In genomic region chr10:43557214-43557613, GRCh38 we compare ENCODE assay signal across 20 cellular contexts. TPM values are rescaled to one million over a fixed set of nuclear protein-coding genes. Genes with fewer than 3 reads are reported as not detected.
DNase-seq lines count a peak whose midpoint lies in the region; ATAC-seq and TF ChIP-seq lines count a peak whose summit lies in the region.
"Had no signal": no experiment of that assay in that cellular context is flagged by ENCODE, and none has a peak within 500 bp of the region (broad histone marks: within the 10 kb centered on the region; RNA-seq: fewer than 3 reads in every experiment).

No MANE protein-coding gene starts in this region.

- H3K27ac ChIP-seq in mammary epithelial cell (ENCODE audit: insufficient read depth, low read depth, low read length), result no peak overlapping the region
- H3K27ac ChIP-seq in HEK293 (ENCODE audit: extremely low read depth, low read depth, low read length), result no peak overlapping the region
- H3K27ac ChIP-seq in mesendoderm (ENCODE audit: low read depth, low read length), result no peak overlapping the region
- H3K27ac ChIP-seq: 22Rv1; A549; BLaER1 treated with 17β-estradiol and CSF1 and Interleukin-3, amounts not matched to agents 10 nM and 100 nM; C4-2B had no signal

- dilution Hi-C loops in mammary epithelial cell (cut with HindIII; ENCODE audit: low sequenced_read_pairs), result no loop called here

- no peaks in the 10 kb centered on the region for H4K20me1 ChIP-seq in mammary epithelial cell (ENCODE audit: insufficient read depth, low read length)
- H4K20me1 ChIP-seq: BLaER1 treated with 17β-estradiol and CSF1 and Interleukin-3, amounts not matched to agents 10 nM and 100 nM had no signal

- no peak for TF ChIP-seq CTCF in MCF 10A (IDR thresholded peaks at IDR 0.05; ENCODE audit: unreplicated experiment)
- TF ChIP-seq CTCF in mammary epithelial cell (conservative IDR thresholded peaks at IDR 0.05 in 1 of 2, IDR thresholded peaks at IDR 0.05 in 1 of 2; ENCODE audit: extremely low read depth in 1 of 2, insufficient read depth in 1 of 2, low read depth in 1 of 2, low read length in 2 of 2), result no peak
- no peak for TF ChIP-seq CTCF in HEK293 (tag by site-specific recombination; IDR thresholded peaks at IDR 0.05)

- H3K4me1 Mint-ChIP-seq in MCF 10A (ENCODE audit: insufficient read depth, unreplicated experiment), result no peaks in the 10 kb centered on the region
- H3K4me1 Mint-ChIP-seq in stimulated activated memory B cell treated with anti-CD40 and anti-IgM and Interleukin-4, amounts not matched to agents 10 μg/mL and 1 μg/mL and 100 μg/mL, for 72 hours, result no peaks in the 10 kb centered on the region
- H3K4me1 Mint-ChIP-seq: B cell had no signal

- no peak overlapping the region for H3K4me3 Mint-ChIP-seq in MCF 10A (ENCODE audit: unreplicated experiment)
- no peak overlapping the region for H3K4me3 Mint-ChIP-seq in stimulated activated memory B cell treated with anti-CD40 and anti-IgM and Interleukin-4, amounts not matched to agents 10 μg/mL and 1 μg/mL and 100 μg/mL, for 72 hours
- H3K4me3 Mint-ChIP-seq: B cell; CD4-positive, alpha-beta T cell; CD8-positive, alpha-beta T cell had no signal

- peaks cover 27% of the 10 kb centered on the region for H3K36me3 Mint-ChIP-seq in MCF 10A (ENCODE audit: insufficient read depth, unreplicated experiment)
- H3K36me3 Mint-ChIP-seq in stimulated activated memory B cell treated with anti-CD40 and anti-IgM and Interleukin-4, amounts not matched to agents 10 μg/mL and 1 μg/mL and 100 μg/mL, for 72 hours, result peaks cover 80% of the 10 kb centered on the region

- H3K4me2 ChIP-seq in mammary epithelial cell (ENCODE audit: insufficient read depth, low read depth, low read length), result no peak overlapping the region
- H3K4me2 ChIP-seq in mesendoderm (ENCODE audit: low read length), result no peak overlapping the region
- H3K4me2 ChIP-seq: A549 had no signal

- no peak overlapping the region for H3K23ac ChIP-seq in mesendoderm (ENCODE audit: low read length)

- no peaks in the 10 kb centered on the region for H3K27me3 ChIP-seq in mammary epithelial cell (ENCODE audit: insufficient read depth, low read length)
- H3K27me3 ChIP-seq in adipocyte (replicated peaks; ENCODE audit: control insufficient read depth, insufficient read depth, low read length), result no peaks in the 10 kb centered on the region
- no peaks in the 10 kb centered on the region for H3K27me3 ChIP-seq in mesendoderm (ENCODE audit: insufficient read depth, low read length, poor library complexity)
- H3K27me3 ChIP-seq: BLaER1 treated with 17β-estradiol and CSF1 and Interleukin-3, amounts not matched to agents 10 nM and 100 nM had no signal

- H3K9ac ChIP-seq in mammary epithelial cell (ENCODE audit: insufficient read depth, low read length) (no peak overlapping the region), adipocyte (ENCODE audit: low read length) (no peak overlapping the region), mesendoderm (ENCODE audit: low read length) (no peak overlapping the region)
- H3K9ac ChIP-seq: BLaER1 treated with 17β-estradiol and CSF1 and Interleukin-3, amounts not matched to agents 10 nM and 100 nM had no signal

- H2BK5ac ChIP-seq in mesendoderm (ENCODE audit: low read length), result no peak overlapping the region

- H3K27ac Mint-ChIP-seq in MCF 10A (ENCODE audit: low read depth, unreplicated experiment), result no peak overlapping the region
- H3K27ac Mint-ChIP-seq in stimulated activated memory B cell treated with anti-CD40 and anti-IgM and Interleukin-4, amounts not matched to agents 10 μg/mL and 1 μg/mL and 100 μg/mL, for 72 hours, result no peak overlapping the region
- H3K27ac Mint-ChIP-seq: B cell; CD4-positive, alpha-beta T cell; CD8-positive, alpha-beta T cell had no signal

- TSS peak; percentile 26 for BruUV-seq in MCF 10A (replicated peaks; lab: Mats Ljungman, UMichigan)
- BruUV-seq in mammary epithelial cell (replicated peaks; lab: Mats Ljungman, UMichigan), result no TSS peak

- no peaks in the 10 kb centered on the region for H3K36me3 ChIP-seq in mammary epithelial cell (ENCODE audit: insufficient read depth, low read length)
- peaks cover 4 to 43% of the 10 kb centered on the region in 2 experiments; a peak in 2 of 3 replicates for H3K36me3 ChIP-seq in HEK293 (ENCODE audit: control insufficient read depth in 2 of 2, insufficient read depth in 1 of 2, low read length in 2 of 2)
- H3K36me3 ChIP-seq in adipocyte (ENCODE audit: control insufficient read depth, insufficient read depth, low read length, severe bottlenecking), result peaks cover 45% of the 10 kb centered on the region
- peaks cover 10% of the 10 kb centered on the region for H3K36me3 ChIP-seq in mesendoderm (ENCODE audit: control insufficient read depth, insufficient read depth, low read length)

- WGBS in mammary epithelial cell (ENCODE audit: low coverage, missing lambda C conversion rate), result 56% methylated on average over 3 of the region's 4 CpGs
- WGBS in mesendoderm (ENCODE audit: extremely low coverage, insufficient coverage, low lambda C conversion rate), result no CpG with 5 or more reads among the region's 4 CpGs

- intact Hi-C loops in MCF 10A (cut with micrococcal nuclease) (no loop called here), mammary epithelial cell (cut with micrococcal nuclease) (no loop called here)

- CTCF ChIA-PET in MCF 10A (lab: Yijun Ruan, JAX), result interaction anchor here (0.6 kb wide), 1 partner anchor 1375 kb away, joined by 4 read pairs; no protein-coding TSS in a partner anchor
- CTCF ChIA-PET in mammary epithelial cell (lab: Charles Lee; ENCODE audit: low non-redundant PET), result no interaction called here
- CTCF ChIA-PET in HEK293 (lab: Yijun Ruan, JAX), result no interaction called here

- H3K79me2 ChIP-seq in mammary epithelial cell (ENCODE audit: insufficient read depth, low read length), result no peaks in the 10 kb centered on the region
- no peaks in the 10 kb centered on the region for H3K79me2 ChIP-seq in mesendoderm (ENCODE audit: control insufficient read depth, insufficient read depth, low read length)

- H3K56ac ChIP-seq in mesendoderm (ENCODE audit: low read length), result no peak overlapping the region

- H3K9me3 ChIP-seq in mammary epithelial cell (replicated peaks; ENCODE audit: insufficient read depth, low read length) (peaks cover 10% of the 10 kb centered on the region), HEK293 (ENCODE audit: control insufficient read depth, insufficient read depth, low read depth, low read length) (no peaks in the 10 kb centered on the region), adipocyte (ENCODE audit: control insufficient read depth, low read length) (peaks cover 57% of the 10 kb centered on the region)

- DNase-seq in MCF 10A (ENCODE audit: unreplicated experiment) (no peak), mammary epithelial cell (no peak), adipocyte (ENCODE audit: low read depth) (no peak), mesendoderm (no peak), nucleus accumbens (lab: John Stamatoyannopoulos, UW) (no peak)
- DNase-seq: AML-193; Caco-2; Calu3; CD4-positive, alpha-beta T cell; CD8-positive, alpha-beta T cell; DMS79 treated with DMSO at 0.1 percent for 48 hours; GF-D8 had no signal

- peaks cover 46% of the 10 kb centered on the region for H3K9me3 Mint-ChIP-seq in MCF 10A (ENCODE audit: unreplicated experiment)
- peaks cover 39% of the 10 kb centered on the region for H3K9me3 Mint-ChIP-seq in stimulated activated memory B cell treated with anti-CD40 and anti-IgM and Interleukin-4, amounts not matched to agents 10 μg/mL and 1 μg/mL and 100 μg/mL, for 72 hours

- no peak overlapping the region for H4K5ac ChIP-seq in mesendoderm (ENCODE audit: low read length)

- H3K27me3 Mint-ChIP-seq in MCF 10A (ENCODE audit: insufficient read depth, unreplicated experiment), result no peaks in the 10 kb centered on the region
- no peaks in the 10 kb centered on the region for H3K27me3 Mint-ChIP-seq in stimulated activated memory B cell treated with anti-CD40 and anti-IgM and Interleukin-4, amounts not matched to agents 10 μg/mL and 1 μg/mL and 100 μg/mL, for 72 hours
- H3K27me3 Mint-ChIP-seq: B cell; CD4-positive, alpha-beta T cell had no signal

- H3K79me1 ChIP-seq in mesendoderm (ENCODE audit: low read length), result no peaks in the 10 kb centered on the region

- no peak overlapping the region for H2AFZ ChIP-seq in mammary epithelial cell (ENCODE audit: low read depth, low read length)

- in situ Hi-C loops in mammary epithelial cell (cut with MboI; ENCODE audit: low sequenced_read_pairs in 2 of 2), result no loop called here

- H2AK5ac ChIP-seq in mesendoderm (ENCODE audit: low read length), result no peak overlapping the region

- H3K18ac ChIP-seq in mesendoderm (ENCODE audit: low read length), result no peak overlapping the region

- H2BK120ac ChIP-seq in mesendoderm (ENCODE audit: low read depth, low read length), result no peak overlapping the region

- H3K4me3 ChIP-seq in mammary epithelial cell (replicated peaks in 1 of 3; ENCODE audit: insufficient read depth in 1 of 3, low read depth in 2 of 3, low read length in 3 of 3) (no peak overlapping the region), HEK293 (ENCODE audit: low read depth, low read length) (no peak overlapping the region), adipocyte (ENCODE audit: low read length) (peak overlapping the region; percentile 29), mesendoderm (ENCODE audit: low read length) (peak overlapping the region; percentile 34)
- H3K4me3 ChIP-seq: A549; BLaER1 treated with 17β-estradiol and CSF1 and Interleukin-3, amounts not matched to agents 10 nM and 100 nM had no signal

- H3K4ac ChIP-seq in mesendoderm (ENCODE audit: low read depth, low read length), result no peak overlapping the region

- POLR2A ChIA-PET in MCF 10A (lab: Yijun Ruan, JAX), result interaction anchor here (1.0 kb wide), 1 partner anchor 16 kb away, joined by 3 read pairs; no protein-coding TSS in a partner anchor
- POLR2A ChIA-PET in HEK293 (lab: Yijun Ruan, JAX), result interaction anchor here (0.6 kb wide), 1 partner anchor 93 kb away, joined by 4 read pairs; no protein-coding TSS in a partner anchor

- no peak overlapping the region for H4K8ac ChIP-seq in mesendoderm (ENCODE audit: low read depth, low read length)

- H3K4me1 ChIP-seq in mammary epithelial cell (ENCODE audit: insufficient read depth, low read length) (no peaks in the 10 kb centered on the region), HEK293 (ENCODE audit: control insufficient read depth, insufficient read depth, low read length) (no peaks in the 10 kb centered on the region), adipocyte (ENCODE audit: control insufficient read depth, insufficient read depth, low read length) (no peaks in the 10 kb centered on the region), mesendoderm (ENCODE audit: control insufficient read depth, low read depth, low read length) (no peaks in the 10 kb centered on the region)
- H3K4me1 ChIP-seq: A549, Caco-2 had no signal

- ATAC-seq in GM19395 (IDR thresholded peaks at IDR 0.05; ENCODE audit: unreplicated experiment), result no peak
- no peak for ATAC-seq in stimulated activated memory B cell treated with anti-CD40 and anti-IgM and Interleukin-4, amounts not matched to agents 10 μg/mL and 1 μg/mL and 100 μg/mL, for 72 hours
- ATAC-seq: A549; CD8-positive, alpha-beta T cell had no signal

- H2BK15ac ChIP-seq in mesendoderm (replicated peaks; ENCODE audit: low read depth), result no peak overlapping the region

RNA-seq across cellular contexts. Expression of gene ZNF239, which starts 17.2 kb away (rescaled TPM):
- total RNA-seq in MCF 10A (2022) (9.9 and 16.4 TPM in 2 replicates), mammary epithelial cell (1 to 10 TPM; 1.3 to 4.3 TPM)
- polyA plus RNA-seq in mammary epithelial cell, result 1.3 TPM
- polyA minus RNA-seq in mammary epithelial cell, result 4.3 TPM
- polyA plus RNA-seq in mesendoderm (2013, experiment 1 of 2), result 11.9 TPM
- 11.7 TPM for polyA plus RNA-seq in mesendoderm (2013, experiment 2 of 2)

RNA-seq across cellular contexts. Expression of gene ZNF485, which starts 49.0 kb away (rescaled TPM):
- total RNA-seq in MCF 10A (2022) (4.9 and 6.5 TPM in 2 replicates), mammary epithelial cell (1 to 10 TPM; 5.0 to 6.5 TPM)
- 3.2 TPM for polyA plus RNA-seq in mammary epithelial cell
- polyA minus RNA-seq in mammary epithelial cell, result 1.5 TPM
- 4.3 TPM for polyA plus RNA-seq in mesendoderm (2013, experiment 1 of 2)
- 4.6 TPM for polyA plus RNA-seq in mesendoderm (2013, experiment 2 of 2)

Comparison
In these comparisons a context has a peak if more than half of its experiments do, and no peak if none do; other contexts are left out.
1. H3K4me3 ChIP-seq: peak in adipocyte (single experiment) and mesendoderm (single experiment); none in mammary epithelial cell (0 of 3) and HEK293 (single experiment).